In the genomic region with DNA sequence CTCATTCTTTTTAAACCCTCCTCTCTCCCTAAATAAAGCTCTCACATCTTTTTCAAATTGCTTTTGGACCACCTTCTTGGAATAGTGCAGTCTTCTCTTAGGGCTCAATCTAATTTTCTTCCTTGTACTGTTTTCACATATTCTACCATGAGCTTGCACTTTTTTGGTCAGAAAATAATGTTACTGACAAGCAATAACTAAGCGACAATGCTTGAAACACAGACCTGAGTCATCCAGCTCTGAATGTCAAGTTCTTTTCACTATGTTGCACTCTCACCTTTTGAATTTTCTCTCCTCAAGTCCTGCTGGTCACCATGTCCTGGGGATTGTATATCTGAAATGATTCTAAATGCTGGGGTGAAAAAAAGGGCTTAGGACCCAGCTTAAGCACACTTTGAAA, we compare ENCODE assay signal across 2 cellular contexts.
TF ChIP-seq lines count a peak whose summit lies in the region.

No MANE protein-coding gene starts in this region.

TF ChIP-seq in K562, 482 proteins besides CTCF, POLR2A, EP300 and RAD21:
- TF ChIP-seq, protein P1, sequence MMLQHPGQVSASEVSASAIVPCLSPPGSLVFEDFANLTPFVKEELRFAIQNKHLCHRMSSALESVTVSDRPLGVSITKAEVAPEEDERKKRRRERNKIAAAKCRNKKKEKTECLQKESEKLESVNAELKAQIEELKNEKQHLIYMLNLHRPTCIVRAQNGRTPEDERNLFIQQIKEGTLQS (IDR thresholded peaks at IDR 0.05), result peak; percentile 32; the same call in 1 of the 2 replicates
- TF ChIP-seq, protein P1 (CRISPR knock-in tag; conservative IDR thresholded peaks at IDR 0.05), result no peak
- TF ChIP-seq ZNF316 (IDR thresholded peaks at IDR 0.05) (peak; percentile 87), NR2C2 (CRISPR knock-in tag; IDR thresholded peaks at IDR 0.05) (no peak), NR2C2 (tag; IDR thresholded peaks at IDR 0.05) (0 out of 2 replicates have a peak, but pooled peaks have one; percentile 47), PHTF2 (CRISPR knock-in tag; IDR thresholded peaks at IDR 0.05) (no peak), BACH1 (tag; IDR thresholded peaks at IDR 0.05) (peak; percentile 92), NFE2 (IDR thresholded peaks at IDR 0.05; ENCODE audit: low read depth) (peak; percentile 55), MAFG (tag; conservative IDR thresholded peaks at IDR 0.05) (peak; percentile 90), NR2F6 (CRISPR knock-in tag; IDR thresholded peaks at IDR 0.05) (no peak), C11orf30 (IDR thresholded peaks at IDR 0.05; ENCODE audit: low read depth) (peak; percentile 84), SMARCB1 (IDR thresholded peaks at IDR 0.05; ENCODE audit: insufficient read length, low read depth) (no peak)
- TF ChIP-seq, protein P2, sequence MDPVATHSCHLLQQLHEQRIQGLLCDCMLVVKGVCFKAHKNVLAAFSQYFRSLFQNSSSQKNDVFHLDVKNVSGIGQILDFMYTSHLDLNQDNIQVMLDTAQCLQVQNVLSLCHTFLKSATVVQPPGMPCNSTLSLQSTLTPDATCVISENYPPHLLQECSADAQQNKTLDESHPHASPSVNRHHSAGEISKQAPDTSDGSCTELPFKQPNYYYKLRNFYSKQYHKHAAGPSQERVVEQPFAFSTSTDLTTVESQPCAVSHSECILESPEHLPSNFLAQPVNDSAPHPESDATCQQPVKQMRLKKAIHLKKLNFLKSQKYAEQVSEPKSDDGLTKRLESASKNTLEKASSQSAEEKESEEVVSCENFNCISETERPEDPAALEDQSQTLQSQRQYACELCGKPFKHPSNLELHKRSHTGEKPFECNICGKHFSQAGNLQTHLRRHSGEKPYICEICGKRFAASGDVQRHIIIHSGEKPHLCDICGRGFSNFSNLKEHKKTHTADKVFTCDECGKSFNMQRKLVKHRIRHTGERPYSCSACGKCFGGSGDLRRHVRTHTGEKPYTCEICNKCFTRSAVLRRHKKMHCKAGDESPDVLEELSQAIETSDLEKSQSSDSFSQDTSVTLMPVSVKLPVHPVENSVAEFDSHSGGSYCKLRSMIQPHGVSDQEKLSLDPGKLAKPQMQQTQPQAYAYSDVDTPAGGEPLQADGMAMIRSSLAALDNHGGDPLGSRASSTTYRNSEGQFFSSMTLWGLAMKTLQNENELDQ (CRISPR knock-in tag; IDR thresholded peaks at IDR 0.05; ENCODE audit: borderline replicate concordance), result no peak
- TF ChIP-seq, protein P3, sequence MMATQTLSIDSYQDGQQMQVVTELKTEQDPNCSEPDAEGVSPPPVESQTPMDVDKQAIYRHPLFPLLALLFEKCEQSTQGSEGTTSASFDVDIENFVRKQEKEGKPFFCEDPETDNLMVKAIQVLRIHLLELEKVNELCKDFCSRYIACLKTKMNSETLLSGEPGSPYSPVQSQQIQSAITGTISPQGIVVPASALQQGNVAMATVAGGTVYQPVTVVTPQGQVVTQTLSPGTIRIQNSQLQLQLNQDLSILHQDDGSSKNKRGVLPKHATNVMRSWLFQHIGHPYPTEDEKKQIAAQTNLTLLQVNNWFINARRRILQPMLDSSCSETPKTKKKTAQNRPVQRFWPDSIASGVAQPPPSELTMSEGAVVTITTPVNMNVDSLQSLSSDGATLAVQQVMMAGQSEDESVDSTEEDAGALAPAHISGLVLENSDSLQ (IDR thresholded peaks at IDR 0.05), result peak; percentile 39

TF ChIP-seq in endothelial cell of umbilical vein, 7 proteins besides CTCF, POLR2A, EP300 and RAD21:
- TF ChIP-seq FOS (IDR thresholded peaks at IDR 0.05; ENCODE audit: borderline replicate concordance, insufficient read depth, low read length) (peak; percentile 9), EZH2 (IDR thresholded peaks at IDR 0.05; ENCODE audit: borderline replicate concordance, low read depth, low read length, severe bottlenecking) (no peak)
